8 cellular contexts compared by ENCODE assay signal in the genomic region with DNA sequence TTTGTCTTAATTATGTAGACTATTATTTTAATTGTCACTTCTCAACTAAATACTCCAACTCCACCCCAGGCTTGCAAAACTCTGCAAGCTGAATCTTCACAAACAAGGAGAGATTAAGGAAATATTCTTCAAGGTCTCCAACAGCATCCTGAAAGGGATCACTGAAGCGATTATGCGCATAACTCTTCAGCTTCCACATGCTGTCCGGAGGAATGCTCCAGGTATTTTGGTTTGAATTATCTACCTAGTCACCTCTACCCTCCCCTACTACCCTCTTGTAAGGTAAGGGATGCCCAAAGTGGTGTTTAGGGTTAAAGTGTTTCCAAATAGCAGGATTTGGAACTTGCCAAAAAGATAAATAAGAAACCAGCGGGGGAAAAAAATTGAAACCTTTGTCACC. TPM values are rescaled to one million over a fixed set of nuclear protein-coding genes. Genes with fewer than 3 reads are reported as not detected.
A peak's percentile ranks its signal among the peaks of the same experiment; 100 is the strongest.
DNase-seq lines count a peak whose midpoint lies in the region; TF ChIP-seq lines count a peak whose summit lies in the region.
"Had no signal": no experiment of that assay in that cellular context is flagged by ENCODE, and none has a peak within 500 bp of the region (broad histone marks: within the 10 kb centered on the region; RNA-seq: fewer than 3 reads in every experiment).

No MANE protein-coding gene starts in this region.

- H3K27me3 ChIP-seq in H9 (ENCODE audit: insufficient read depth, low read length) (no peaks in the 10 kb centered on the region), SJSA1 (replicated peaks) (no peaks in the 10 kb centered on the region), skeletal muscle satellite cell (ENCODE audit: control insufficient read depth, insufficient read depth, low read length) (no peaks in the 10 kb centered on the region)

- H3K23me2 ChIP-seq in H9 (ENCODE audit: insufficient read length, low read depth, low read length, poor library complexity, severe bottlenecking) = peaks cover 33% of the 10 kb centered on the region

- H3K9me3 ChIP-seq in H9 (ENCODE audit: control insufficient read depth, low read depth, low read length) (no peaks in the 10 kb centered on the region), SJSA1 (replicated peaks) (no peaks in the 10 kb centered on the region), skeletal muscle satellite cell (replicated peaks; ENCODE audit: low read length) (no peaks in the 10 kb centered on the region)

- DNase-seq in H9 (no peak), SJSA1 (ENCODE audit: low read depth in 1 of 2, low spot score in 2 of 2) (no peak), foreskin fibroblast (no peak), COLO668 (lab: John Stamatoyannopoulos, UW; ENCODE audit: unreplicated experiment) (no peak), SW480 (ENCODE audit: low spot score) (no peak)
- DNase-seq in activated effector memory CD4-positive, alpha-beta T cell treated with anti-CD3 and anti-CD28 coated beads, Interleukin-2, amount 50 U/mL, for 16 hours = no peak
- DNase-seq: effector CD8-positive, alpha-beta T cell had no signal

- H3K4me3 ChIP-seq in SJSA1 (peak overlapping the region; percentile 70), foreskin fibroblast (ENCODE audit: low read depth in 1 of 2, low read length in 2 of 2) (peak overlapping the region; percentile 78 to 86), skeletal muscle satellite cell (ENCODE audit: low read length) (peak overlapping the region; percentile 91)

- no peak overlapping the region for H4K8ac ChIP-seq in H9 (replicated peaks; ENCODE audit: insufficient read length, low read depth, low read length)

- H4K91ac ChIP-seq in H9 (ENCODE audit: insufficient read length, low read depth, low read length) = no peak overlapping the region

- H3K36me3 Mint-ChIP-seq in H9 (ENCODE audit: insufficient read depth in 1 of 3, low read depth in 3 of 3) = peaks cover 0 to 8% (median 0%) of the 10 kb centered on the region in 3 experiments; a peak in 3 of 7 replicates

- peak overlapping the region in 2 of 3 experiments; percentile 8 to 76; a peak in 2 of 7 replicates for H3K27ac Mint-ChIP-seq in H9

- H3T11ph ChIP-seq in H9 (ENCODE audit: low read length) = no peak overlapping the region

- H3K18ac ChIP-seq in H9 (ENCODE audit: insufficient read length, low read depth, low read length) = no peak overlapping the region

- no peaks in the 10 kb centered on the region; a peak in 1 of 5 replicates for H3K9me3 Mint-ChIP-seq in H9

- WGBS in H9 (ENCODE audit: extremely low coverage, insufficient read length, low lambda C conversion rate) = no CpG with 5 or more reads among the region's 4 CpGs

- H2BK12ac ChIP-seq in H9 (ENCODE audit: insufficient read length, low read depth, low read length) = no peak overlapping the region

- no peak overlapping the region for H3K14ac ChIP-seq in H9 (ENCODE audit: insufficient read depth, low read length)

- H2BK5ac ChIP-seq in H9 (ENCODE audit: insufficient read length, low read length) = no peak overlapping the region

- H3K56ac ChIP-seq in H9 (ENCODE audit: insufficient read length, low read depth, low read length) = no peak overlapping the region

- H4K5ac ChIP-seq in H9 (ENCODE audit: insufficient read length, low read depth, low read length) = no peak overlapping the region

- no peak overlapping the region for H2BK20ac ChIP-seq in H9 (ENCODE audit: low read depth, low read length, poor library complexity, severe bottlenecking)

- no peak overlapping the region for H3K4ac ChIP-seq in H9 (ENCODE audit: low read depth, low read length)

- no peaks in the 10 kb centered on the region; the same call in 1 of the 2 replicates for H3K79me2 ChIP-seq in H9 (ENCODE audit: insufficient read depth, low read length)

- H3K4me1 ChIP-seq in H9 (ENCODE audit: insufficient read depth, low read length) (no peaks in the 10 kb centered on the region), SJSA1 (replicated peaks) (peaks cover 52% of the 10 kb centered on the region), skeletal muscle satellite cell (ENCODE audit: control insufficient read depth, insufficient read depth, low read length) (peaks cover 20% of the 10 kb centered on the region)

- no peak overlapping the region for H3K27ac ChIP-seq in H9 (ENCODE audit: insufficient read length, low read depth, low read length)
- H3K27ac ChIP-seq in SJSA1 = peak overlapping the region; percentile 30

- H3K9ac ChIP-seq in H9 (ENCODE audit: extremely low read depth, insufficient read length, low read length) (no peak overlapping the region), skeletal muscle satellite cell (ENCODE audit: low read depth, low read length) (peak overlapping the region; percentile 84)

- no peak overlapping the region for H2AFZ ChIP-seq in H9 (ENCODE audit: low read length)

- H3K4me2 ChIP-seq in H9 (ENCODE audit: insufficient read depth, insufficient read length, low read length) (peak overlapping the region; percentile 69), skeletal muscle satellite cell (ENCODE audit: low read length) (peak overlapping the region; percentile 83)

- peaks cover 30 to 32% of the 10 kb centered on the region in 2 experiments for H3K4me1 Mint-ChIP-seq in H9

- TF ChIP-seq CTCF in H9 (conservative IDR thresholded peaks at IDR 0.05) (no peak), foreskin fibroblast (IDR thresholded peaks at IDR 0.05; ENCODE audit: low read depth, low read length) (no peak)

- H4K20me1 ChIP-seq in H9 (ENCODE audit: control insufficient read depth, insufficient read depth, insufficient read length) = no peaks in the 10 kb centered on the region

- H3K4me3 Mint-ChIP-seq in H9 = peak overlapping the region; percentile 63 to 86

- no peak overlapping the region for H2BK120ac ChIP-seq in H9 (ENCODE audit: low read depth, low read length, poor library complexity, severe bottlenecking)

- no peak overlapping the region for H2AK5ac ChIP-seq in H9 (ENCODE audit: insufficient read length, low read length)

- no peak overlapping the region for H3K23ac ChIP-seq in H9 (ENCODE audit: insufficient read length, low read depth, low read length)

- H3K36me3 ChIP-seq in SJSA1 (peaks cover 83% of the 10 kb centered on the region), skeletal muscle satellite cell (ENCODE audit: insufficient read depth, low read length) (no peaks in the 10 kb centered on the region)

- no peaks in the 10 kb centered on the region for H3K79me1 ChIP-seq in H9 (ENCODE audit: insufficient read depth, low read depth, low read length, poor library complexity, severe bottlenecking)

- H3K27me3 Mint-ChIP-seq in H9 (ENCODE audit: low read depth) = peaks cover 52% of the 10 kb centered on the region

- H2BK15ac ChIP-seq in H9 (ENCODE audit: low read depth, low read length) = no peak overlapping the region

RNA-seq across cellular contexts. Expression of gene PTCH1, which starts 11.7 kb away (rescaled TPM):
- 6.5 and 9.1 TPM in 2 replicates for total RNA-seq in H9 (2021)
- total RNA-seq in SJSA1 (2014; rRNA removed; shearing (Covaris generic)) = 49.3 and 56.4 TPM in 2 replicates
- total RNA-seq in skeletal muscle satellite cell (2012; rRNA removed) = 3.5 and 3.9 TPM in 2 replicates
